ENCODE assay signal across 8 cellular contexts in the genomic region with DNA sequence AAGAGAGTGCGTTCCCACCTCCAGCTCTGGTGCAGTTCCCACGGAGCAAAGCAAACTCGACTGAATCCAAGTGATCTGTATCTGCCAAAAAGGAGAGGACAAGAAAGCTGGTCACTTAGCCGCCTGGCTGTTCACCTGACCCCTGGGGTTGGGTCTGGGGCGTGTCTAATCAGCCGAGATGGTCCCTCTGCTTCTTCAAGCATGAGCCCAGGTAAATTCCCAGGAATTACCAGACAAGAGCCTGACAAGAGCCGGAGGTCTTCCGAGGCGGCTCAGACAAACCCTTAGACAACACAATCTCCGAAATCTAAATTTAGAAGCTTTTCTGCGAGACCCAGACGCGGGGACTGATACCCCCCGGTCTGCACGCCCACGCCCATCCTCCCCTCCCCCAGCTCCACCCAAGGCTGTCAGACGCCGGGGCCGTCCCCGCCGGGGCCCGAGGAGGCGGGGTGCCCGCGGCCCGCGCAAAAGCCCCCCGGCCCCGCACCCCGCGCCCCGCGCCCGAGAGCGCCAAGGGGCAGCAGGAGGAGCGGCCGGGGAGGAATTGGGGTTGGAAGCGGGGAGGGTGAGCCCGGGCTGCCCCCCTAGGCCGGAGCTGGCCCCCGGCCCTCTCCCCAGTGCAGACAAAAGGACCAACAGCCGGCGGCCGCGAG. TPM values are rescaled to one million over a fixed set of nuclear protein-coding genes. Genes with fewer than 3 reads are reported as not detected.
A peak's percentile ranks its signal among the peaks of the same experiment; 100 is the strongest.
DNase-seq lines count a peak whose midpoint lies in the region; ATAC-seq lines count a peak whose summit lies in the region.

No MANE protein-coding gene starts in this region.

- peak overlapping the region; percentile 98 for H3K4me3 ChIP-seq in SJSA1

- H3K27ac Mint-ChIP-seq in activated naive CD8-positive, alpha-beta T cell: peak overlapping the region; percentile 30

- ATAC-seq in HG03066 (IDR thresholded peaks at IDR 0.05; ENCODE audit: low read depth, unreplicated experiment): peak; percentile 39
- peak; percentile 66 for ATAC-seq in left ventricle myocardium superior

- no peaks in the 10 kb centered on the region for H3K27me3 ChIP-seq in SJSA1 (replicated peaks)

- peak overlapping the region; percentile 72 for H3K27ac ChIP-seq in SJSA1

- DNase-seq in NCI-H1092 treated with DMSO at 0.1 percent for 48 hours (lab: John Stamatoyannopoulos, UW) (peak; percentile 53), NCI-H1092 (lab: John Stamatoyannopoulos, UW) (no peak), SJSA1 (ENCODE audit: low read depth in 1 of 2, low spot score in 2 of 2) (peak in 1 of 2 experiments; percentile 24), left ventricle myocardium superior (peak; percentile 57), putamen (ENCODE audit: low spot score) (peak; percentile 52), COLO829 (ENCODE audit: low spot score) (no peak)

- H3K4me1 Mint-ChIP-seq in activated naive CD8-positive, alpha-beta T cell (ENCODE audit: low read depth): peaks cover 46% of the 10 kb centered on the region

- no peaks in the 10 kb centered on the region for H3K9me3 Mint-ChIP-seq in activated naive CD8-positive, alpha-beta T cell (ENCODE audit: low read depth)

- H3K4me1 ChIP-seq in SJSA1 (replicated peaks): peaks cover 10% of the 10 kb centered on the region

- no peaks in the 10 kb centered on the region for H3K36me3 Mint-ChIP-seq in activated naive CD8-positive, alpha-beta T cell

- peaks cover 4% of the 10 kb centered on the region for H3K36me3 ChIP-seq in SJSA1

- H3K27me3 Mint-ChIP-seq in activated naive CD8-positive, alpha-beta T cell: no peaks in the 10 kb centered on the region

- intact Hi-C loops in left ventricle myocardium superior (cut with micrococcal nuclease): loop anchor here (5.0 kb wide), 1 partner anchor 36 kb away; a partner anchor contains a TSS

- H3K9me3 ChIP-seq in SJSA1 (replicated peaks): no peaks in the 10 kb centered on the region

- H3K4me3 Mint-ChIP-seq in activated naive CD8-positive, alpha-beta T cell: peak overlapping the region; percentile 89

RNA-seq across cellular contexts. Expression of a gene that starts 0.7 kb away (rescaled TPM):
- 4.2 and 19.2 TPM in 2 replicates for total RNA-seq in SJSA1 (2014; rRNA removed; shearing (Covaris generic))
- total RNA-seq in left ventricle myocardium superior: 3.2 TPM

RNA-seq across cellular contexts. Expression of a gene that starts 12.0 kb away (rescaled TPM):
- 231 and 233 TPM in 2 replicates for total RNA-seq in SJSA1 (2014; rRNA removed; shearing (Covaris generic))
- total RNA-seq in left ventricle myocardium superior: 110 TPM

RNA-seq across cellular contexts. Expression of a gene that starts 37.5 kb away (rescaled TPM):
- total RNA-seq in SJSA1 (2014; rRNA removed; shearing (Covaris generic)): 9.9 and 24.2 TPM in 2 replicates
- 14.4 TPM for total RNA-seq in left ventricle myocardium superior

Comparison
In these comparisons a context has a peak if more than half of its experiments do, and no peak if none do; other contexts are left out.
1. DNase-seq: peak in NCI-H1092 treated with DMSO at 0.1 percent for 48 hours (single experiment), left ventricle myocardium superior (single experiment) and putamen (single experiment); none in NCI-H1092 (single experiment) and COLO829 (single experiment).